8 cellular contexts compared by ENCODE assay signal in the genomic region with DNA sequence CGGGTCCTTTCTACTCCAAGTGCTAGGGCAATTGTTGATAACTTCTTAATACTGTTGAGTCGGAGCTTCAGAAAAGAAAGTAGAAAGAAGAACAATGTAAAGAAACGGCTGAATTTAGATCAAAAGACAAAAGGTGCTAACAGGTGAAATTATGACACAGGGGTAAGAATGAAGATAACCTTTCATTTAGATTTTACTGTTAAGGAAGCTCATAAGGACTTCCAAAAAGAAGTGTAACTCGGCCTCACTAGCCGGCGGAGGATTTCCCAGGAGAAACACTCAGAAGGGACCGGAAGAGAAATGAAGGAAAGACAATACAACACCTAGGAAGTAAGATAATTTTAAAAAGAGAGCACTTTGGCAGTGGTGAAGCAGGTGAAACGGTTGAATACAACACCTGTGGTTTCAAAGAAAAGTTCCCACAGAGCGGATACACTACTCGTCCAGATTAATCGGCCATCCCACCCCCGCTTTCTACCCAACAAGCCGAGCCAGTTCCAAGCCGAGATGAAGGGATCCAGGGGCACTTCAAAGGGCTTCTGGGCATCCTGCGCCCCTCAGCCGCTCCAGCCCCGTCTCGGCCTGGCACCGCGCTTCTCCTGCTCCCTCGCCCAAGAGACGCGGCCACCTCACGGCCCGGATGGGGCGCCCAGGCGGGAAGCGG. TPM values are rescaled to one million over a fixed set of nuclear protein-coding genes. Genes with fewer than 3 reads are reported as not detected.
DNase-seq lines count a peak whose midpoint lies in the region; ATAC-seq and TF ChIP-seq lines count a peak whose summit lies in the region.

No MANE protein-coding gene starts in this region.

- H3K9ac ChIP-seq in BLaER1 (peak overlapping the region; percentile 83), rectal smooth muscle tissue (ENCODE audit: low read length) (peak overlapping the region; percentile 78)

- no peaks in the 10 kb centered on the region; the same call in 1 of the 2 replicates for H3K27me3 ChIP-seq in BLaER1
- no peaks in the 10 kb centered on the region for H3K27me3 ChIP-seq in left ventricle myocardium inferior (ENCODE audit: low read depth)
- H3K27me3 ChIP-seq in rectal smooth muscle tissue (ENCODE audit: control insufficient read depth, insufficient read depth, low read length) = no peaks in the 10 kb centered on the region

- peaks cover 40% of the 10 kb centered on the region for H3K4me1 ChIP-seq in BLaER1
- peaks cover 54% of the 10 kb centered on the region for H3K4me1 ChIP-seq in left ventricle myocardium inferior
- peaks cover 8% of the 10 kb centered on the region for H3K4me1 ChIP-seq in rectal smooth muscle tissue (ENCODE audit: control insufficient read depth, insufficient read depth, low read length)

- peaks cover 27% of the 10 kb centered on the region for H4K20me1 ChIP-seq in BLaER1

- H3K4me2 ChIP-seq in BLaER1 = peak overlapping the region; percentile 98

- no peaks in the 10 kb centered on the region for H3K27me3 Mint-ChIP-seq in activated CD8-positive, alpha-beta T cell treated with anti-CD3 and anti-CD28 coated beads for 36 hours

- no peaks in the 10 kb centered on the region for H3K9me3 ChIP-seq in BLaER1
- no peaks in the 10 kb centered on the region for H3K9me3 ChIP-seq in left ventricle myocardium inferior (replicated peaks)

- H3K36me3 Mint-ChIP-seq in activated CD8-positive, alpha-beta T cell treated with anti-CD3 and anti-CD28 coated beads for 36 hours (ENCODE audit: low read depth) = peaks cover 40% of the 10 kb centered on the region

- no peaks in the 10 kb centered on the region for H3K9me3 Mint-ChIP-seq in activated CD8-positive, alpha-beta T cell treated with anti-CD3 and anti-CD28 coated beads for 36 hours

- peaks cover 37% of the 10 kb centered on the region for H3K36me3 ChIP-seq in BLaER1
- H3K36me3 ChIP-seq in left ventricle myocardium inferior = peaks cover 44% of the 10 kb centered on the region
- H3K36me3 ChIP-seq in rectal smooth muscle tissue (ENCODE audit: control insufficient read depth, insufficient read depth, low read length) = peaks cover 11% of the 10 kb centered on the region

- CTCF ChIA-PET in activated CD8-positive, alpha-beta T cell treated with anti-CD3 and anti-CD28 coated beads for 36 hours (lab: Charles Lee) = interaction anchor here (0.6 to 10.9 kb wide), 12 partner anchors 11 to 182 kb away, joined by 3 to 91 read pairs (median 4); a partner anchor contains a TSS

- DNase-seq in activated CD8-positive, alpha-beta T cell treated with anti-CD3 and anti-CD28 coated beads for 36 hours = no peak
- no peak for DNase-seq in left ventricle myocardium inferior
- no peak for DNase-seq in OCI-M2 (lab: John Stamatoyannopoulos, UW; ENCODE audit: unreplicated experiment)
- DNase-seq in activated CD4-positive, alpha-beta T cell treated with anti-CD3 and anti-CD28 coated beads, Interleukin-2, amount 50 U/mL, for 1 hour = no peak

- peak overlapping the region; percentile 99 for H3K4me3 Mint-ChIP-seq in activated CD8-positive, alpha-beta T cell treated with anti-CD3 and anti-CD28 coated beads for 36 hours

- H3K27ac ChIP-seq in BLaER1 = peak overlapping the region; percentile 77
- peak overlapping the region; percentile 88 for H3K27ac ChIP-seq in left ventricle myocardium inferior (replicated peaks)
- H3K27ac ChIP-seq in rectal smooth muscle tissue (ENCODE audit: low read depth, low read length) = peak overlapping the region; percentile 83

- H3K27ac Mint-ChIP-seq in activated CD8-positive, alpha-beta T cell treated with anti-CD3 and anti-CD28 coated beads for 36 hours = peak overlapping the region; percentile 98

- H3K4me3 ChIP-seq in BLaER1 (peak overlapping the region; percentile 93), left ventricle myocardium inferior (peak overlapping the region; percentile 97), rectal smooth muscle tissue (ENCODE audit: low read length) (peak overlapping the region; percentile 94)

- peak; percentile 54 for ATAC-seq in GM19035 (IDR thresholded peaks at IDR 0.05; ENCODE audit: unreplicated experiment)
- ATAC-seq in HG03342 (IDR thresholded peaks at IDR 0.05; ENCODE audit: unreplicated experiment) = peak; percentile 38
- no peak for ATAC-seq in activated CD8-positive, alpha-beta T cell treated with anti-CD3 and anti-CD28 coated beads for 36 hours

- peaks cover 30% of the 10 kb centered on the region for H3K4me1 Mint-ChIP-seq in activated CD8-positive, alpha-beta T cell treated with anti-CD3 and anti-CD28 coated beads for 36 hours (ENCODE audit: low read depth)

- intact Hi-C loops in activated CD8-positive, alpha-beta T cell treated with anti-CD3 and anti-CD28 coated beads for 36 hours (cut with micrococcal nuclease) = no loop called here
- intact Hi-C loops in left ventricle myocardium inferior (cut with micrococcal nuclease) = no loop called here

- POLR2A ChIA-PET in activated CD8-positive, alpha-beta T cell treated with anti-CD3 and anti-CD28 coated beads for 36 hours (lab: Charles Lee) = interaction anchor here (0.7 to 1.3 kb wide), 5 partner anchors 10 to 153 kb away, joined by 3 to 4 read pairs (median 3); no protein-coding TSS in a partner anchor

- no peak for TF ChIP-seq CTCF in activated CD8-positive, alpha-beta T cell treated with anti-CD3 and anti-CD28 coated beads for 36 hours (IDR thresholded peaks at IDR 0.05)
- no peak for TF ChIP-seq CTCF in left ventricle myocardium inferior (IDR thresholded peaks at IDR 0.05; ENCODE audit: borderline replicate concordance)

RNA-seq across cellular contexts. Expression of a gene that starts 0.7 kb away (rescaled TPM):
- total RNA-seq in activated CD8-positive, alpha-beta T cell treated with anti-CD3 and anti-CD28 coated beads for 36 hours = 10 to 100 TPM; 49.7 to 54.0 TPM
- total RNA-seq in left ventricle myocardium inferior = 6.5 TPM
